ENCODE assay signal across 7 cellular contexts in the genomic region with DNA sequence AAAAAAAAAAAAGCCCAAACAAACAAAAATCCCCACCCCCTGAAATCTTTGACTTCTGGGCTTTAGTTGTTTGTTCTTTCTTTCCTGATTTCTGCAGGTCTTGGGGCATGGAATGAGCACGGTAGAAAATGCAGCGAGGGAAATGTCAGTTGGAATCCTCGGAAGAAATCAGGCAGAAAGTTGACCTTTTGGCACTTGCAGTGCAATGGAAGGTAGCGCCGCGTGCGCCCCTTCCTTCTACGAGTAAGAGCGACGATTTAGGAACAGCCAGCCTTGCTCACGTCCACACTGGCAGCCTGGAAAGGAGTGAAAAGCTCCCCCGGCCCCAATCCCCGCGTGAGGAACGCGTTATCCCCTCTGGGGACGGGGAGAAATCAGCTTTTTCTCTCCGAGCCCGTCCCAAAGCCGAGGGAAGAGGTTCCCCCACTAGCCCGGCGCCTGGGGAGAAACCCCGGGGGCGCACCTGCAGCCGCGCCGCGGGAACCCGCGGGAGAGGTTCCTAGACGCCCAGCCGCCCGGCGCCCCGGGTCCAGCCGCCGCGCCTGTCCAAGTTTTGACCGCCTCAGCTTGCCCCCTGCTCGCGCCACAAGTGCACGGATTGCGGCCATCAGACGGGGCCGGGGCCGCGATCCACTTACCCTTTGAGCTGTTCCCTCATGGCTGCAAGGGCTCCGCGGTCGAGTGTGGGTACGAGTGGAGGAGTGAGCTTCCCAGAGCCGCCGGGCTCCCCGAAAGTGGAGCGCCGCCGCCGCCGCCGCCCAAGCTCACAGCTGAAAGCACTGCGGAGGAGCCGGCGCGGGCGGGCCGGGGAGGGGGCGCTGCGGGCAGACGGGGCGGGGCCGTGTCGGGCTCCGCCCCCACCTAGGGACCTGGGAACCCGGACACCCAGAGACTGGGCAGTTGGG.
DNase-seq lines count a peak whose midpoint lies in the region; ATAC-seq, FAIRE-seq and TF ChIP-seq lines count a peak whose summit lies in the region.

No MANE protein-coding gene starts in this region.

- H3K4me1 ChIP-seq in left ventricle myocardium inferior (peaks cover 5% of the 10 kb centered on the region), prostate gland (replicated peaks) (no peaks in the 10 kb centered on the region)

- TF ChIP-seq CTCF in left ventricle myocardium inferior (IDR thresholded peaks at IDR 0.05; ENCODE audit: borderline replicate concordance) (no peak), prostate gland (IDR thresholded peaks at IDR 0.05) (no peak)

- no peak for TF ChIP-seq POLR2A in GM12892 (IDR thresholded peaks at IDR 0.05; ENCODE audit: low read depth, low read length)
- peak; percentile 51 for TF ChIP-seq POLR2A in prostate gland (IDR thresholded peaks at IDR 0.05)

- H3K27ac ChIP-seq in left ventricle myocardium inferior (replicated peaks) (peak overlapping the region; percentile 81), prostate gland (peak overlapping the region; percentile 56 to 58)

- no peak for FAIRE-seq in GM12892 (lab: Jason Lieb, UNC)

- intact Hi-C loops in left ventricle myocardium inferior (cut with micrococcal nuclease) (no loop called here), prostate gland (cut with DNase I) (no loop called here)

- 0% methylated on average over 38 of the region's 74 CpGs for WGBS in prostate gland

- H3K36me3 ChIP-seq in left ventricle myocardium inferior = no peaks in the 10 kb centered on the region
- H3K36me3 ChIP-seq in prostate gland = no peaks in the 10 kb centered on the region

- peak; percentile 95 for ATAC-seq in GM21529 (IDR thresholded peaks at IDR 0.05; ENCODE audit: unreplicated experiment)

- peak; percentile 11 for DNase-seq in GM12892 (ENCODE audit: insufficient read length)
- peak; percentile 47 for DNase-seq in HuH-7 (ENCODE audit: low spot score)
- DNase-seq in activated gamma-delta T cell treated with Interleukin-2 at 50 U/mL for 16 hours = peak; percentile 5
- DNase-seq in left ventricle myocardium inferior = peak; percentile 62
- peak; percentile 44 for DNase-seq in prostate gland (ENCODE audit: low spot score)
- no peak for DNase-seq in NCI-H524 (lab: John Stamatoyannopoulos, UW)

- H3K27me3 ChIP-seq in left ventricle myocardium inferior (ENCODE audit: low read depth) = no peaks in the 10 kb centered on the region
- no peaks in the 10 kb centered on the region for H3K27me3 ChIP-seq in prostate gland (replicated peaks; ENCODE audit: insufficient read depth)

- H3K4me3 ChIP-seq in left ventricle myocardium inferior = peak overlapping the region; percentile 77
- peak overlapping the region; percentile 45 to 48 for H3K4me3 ChIP-seq in prostate gland

- no peaks in the 10 kb centered on the region for H3K9me3 ChIP-seq in left ventricle myocardium inferior (replicated peaks)
- H3K9me3 ChIP-seq in prostate gland = no peaks in the 10 kb centered on the region

Comparison
In these comparisons a context has a peak if more than half of its experiments do, and no peak if none do; other contexts are left out.
1. DNase-seq: peak in GM12892 (single experiment), HuH-7 (single experiment), activated gamma-delta T cell treated with Interleukin-2 at 50 U/mL for 16 hours (single experiment), left ventricle myocardium inferior (single experiment) and prostate gland (single experiment); none in NCI-H524 (0 of 2).